In genomic region chr21:16674949-16675348, GRCh38 we compare ENCODE assay signal across 2 cellular contexts.
TF ChIP-seq lines count a peak whose summit lies in the region.

No MANE protein-coding gene starts in this region.

TF ChIP-seq in liver, 16 proteins besides CTCF, POLR2A, EP300 and RAD21 (continued from another document):
- no peak for TF ChIP-seq REST (IDR thresholded peaks at IDR 0.05)
- TF ChIP-seq, protein P1, sequence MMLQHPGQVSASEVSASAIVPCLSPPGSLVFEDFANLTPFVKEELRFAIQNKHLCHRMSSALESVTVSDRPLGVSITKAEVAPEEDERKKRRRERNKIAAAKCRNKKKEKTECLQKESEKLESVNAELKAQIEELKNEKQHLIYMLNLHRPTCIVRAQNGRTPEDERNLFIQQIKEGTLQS (IDR thresholded peaks at IDR 0.05), result no peak
- TF ChIP-seq ZBTB33 (IDR thresholded peaks at IDR 0.05), result no peak
- no peak for TF ChIP-seq TAF1 (conservative IDR thresholded peaks at IDR 0.05)
- TF ChIP-seq SP1 (IDR thresholded peaks at IDR 0.05), result peak; percentile 80
- peak; percentile 18 to 45 for TF ChIP-seq RXRA (IDR thresholded peaks at IDR 0.05)
- TF ChIP-seq HNF4A (conservative IDR thresholded peaks at IDR 0.05), result peak; percentile 71 to 79
- TF ChIP-seq HNF4G (IDR thresholded peaks at IDR 0.05), result no peak
- no peak for TF ChIP-seq NR2F2 (IDR thresholded peaks at IDR 0.05)

TF ChIP-seq in HepG2, 621 proteins besides CTCF, POLR2A, EP300 and RAD21 (continued from another document):
- TF ChIP-seq, protein P2, sequence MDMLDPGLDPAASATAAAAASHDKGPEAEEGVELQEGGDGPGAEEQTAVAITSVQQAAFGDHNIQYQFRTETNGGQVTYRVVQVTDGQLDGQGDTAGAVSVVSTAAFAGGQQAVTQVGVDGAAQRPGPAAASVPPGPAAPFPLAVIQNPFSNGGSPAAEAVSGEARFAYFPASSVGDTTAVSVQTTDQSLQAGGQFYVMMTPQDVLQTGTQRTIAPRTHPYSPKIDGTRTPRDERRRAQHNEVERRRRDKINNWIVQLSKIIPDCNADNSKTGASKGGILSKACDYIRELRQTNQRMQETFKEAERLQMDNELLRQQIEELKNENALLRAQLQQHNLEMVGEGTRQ (IDR thresholded peaks at IDR 0.05; ENCODE audit: low read depth, low read length), result no peak
- TF ChIP-seq, protein P2 (CRISPR knock-in tag; IDR thresholded peaks at IDR 0.05; ENCODE audit: borderline replicate concordance), result no peak
- no peak for TF ChIP-seq CEBPB (IDR thresholded peaks at IDR 0.05; ENCODE audit: borderline replicate concordance, low read depth, low read length)
- TF ChIP-seq HNRNPLL (IDR thresholded peaks at IDR 0.05; ENCODE audit: low read depth, low read length, poor library complexity, severe bottlenecking), result no peak
- no peak for TF ChIP-seq JDP2 (CRISPR knock-in tag; IDR thresholded peaks at IDR 0.05; ENCODE audit: borderline replicate concordance)
- TF ChIP-seq RERE (CRISPR knock-in tag; IDR thresholded peaks at IDR 0.05; ENCODE audit: low read depth), result no peak
- TF ChIP-seq FOXA3 (CRISPR knock-in tag; IDR thresholded peaks at IDR 0.05), result no peak
- TF ChIP-seq REL (CRISPR knock-in tag; conservative IDR thresholded peaks at IDR 0.05), result no peak
- TF ChIP-seq ZNF180 (CRISPR knock-in tag; IDR thresholded peaks at IDR 0.05; ENCODE audit: borderline replicate concordance, low read depth), result no peak
- no peak for TF ChIP-seq ZNF609 (CRISPR knock-in tag; IDR thresholded peaks at IDR 0.05; ENCODE audit: borderline replicate concordance)
- no peak for TF ChIP-seq SUZ12 (IDR thresholded peaks at IDR 0.05; ENCODE audit: low read depth, low read length)
- TF ChIP-seq ZBTB43 (CRISPR knock-in tag; conservative IDR thresholded peaks at IDR 0.05), result no peak
